27 cellular contexts compared by ENCODE assay signal in the genomic region with DNA sequence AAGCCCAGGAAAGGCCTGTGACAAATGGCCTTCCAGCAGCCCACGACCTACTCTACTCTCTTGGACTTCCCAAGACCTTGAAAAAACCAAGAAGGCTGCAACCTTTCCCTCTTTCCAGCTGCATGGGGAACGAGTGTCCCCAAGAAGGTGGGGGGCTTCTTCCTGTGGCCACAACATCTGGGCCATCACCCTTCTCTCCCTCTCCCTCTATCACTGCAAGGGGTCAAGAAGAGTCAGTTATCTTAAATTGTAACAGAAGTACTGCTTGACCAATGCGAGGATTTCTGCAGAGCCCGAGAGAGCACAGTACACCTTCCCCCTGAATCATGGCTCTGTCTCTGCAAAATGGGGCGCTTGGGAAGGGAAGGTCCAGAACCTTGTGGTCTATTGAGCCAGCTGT.
"Had no signal": no experiment of that assay in that cellular context is flagged by ENCODE, and none has a peak within 500 bp of the region (broad histone marks: within the 10 kb centered on the region; RNA-seq: fewer than 3 reads in every experiment).

No MANE protein-coding gene starts in this region.

- H3K36me3 ChIP-seq: brain microvascular endothelial cell, esophagus muscularis mucosa, gastrocnemius medialis had no signal

- H3K27ac ChIP-seq: brain microvascular endothelial cell, esophagus muscularis mucosa, foreskin keratinocyte, gastrocnemius medialis, VCaP had no signal

- H3K4me1 Mint-ChIP-seq: activated CD4-positive, alpha-beta memory T cell treated with anti-CD3 and anti-CD28 coated beads, Interleukin-2, amount 10 ng/mL, durations not matched to agents 7 days and 5 days; activated CD4-positive, alpha-beta T cell treated with anti-CD3 and anti-CD28 coated beads, Interleukin-2, amount 10 ng/mL, durations not matched to agents 7 days and 5 days; activated naive CD4-positive, alpha-beta T cell treated with anti-CD3 and anti-CD28 coated beads, Interleukin-2, amount 10 ng/mL, durations not matched to agents 7 days and 5 days; activated naive CD8-positive, alpha-beta T cell treated with anti-CD3 and anti-CD28 coated beads, Interleukin-2, amount 10 ng/mL, durations not matched to agents 7 days and 5 days; central memory CD8-positive, alpha-beta T cell had no signal

- H3K4me3 ChIP-seq: esophagus muscularis mucosa, gastrocnemius medialis had no signal

- DNase-seq: activated CD4-positive, alpha-beta memory T cell treated with anti-CD3 and anti-CD28 coated beads, Interleukin-2, amount 10 ng/mL, durations not matched to agents 7 days and 5 days; activated CD4-positive, alpha-beta T cell treated with anti-CD3 and anti-CD28 coated beads for 1 hour; activated CD4-positive, alpha-beta T cell treated with anti-CD3 and anti-CD28 coated beads for 4 hours; activated CD4-positive, alpha-beta T cell treated with anti-CD3 and anti-CD28 coated beads, Interleukin-2, amount 10 ng/mL, durations not matched to agents 7 days and 5 days; activated CD4-positive, alpha-beta T cell treated with anti-CD3 and anti-CD28 coated beads, Interleukin-2, amount 50 U/mL, for 4 hours; activated CD8-positive, alpha-beta memory T cell treated with anti-CD3 and anti-CD28 coated beads, Interleukin-2, amount 50 U/mL, for 48 hours; activated gamma-delta T cell; activated naive CD4-positive, alpha-beta T cell; activated naive CD4-positive, alpha-beta T cell treated with anti-CD3 and anti-CD28 coated beads, Interleukin-2, amount 10 ng/mL, durations not matched to agents 7 days and 5 days; activated naive CD8-positive, alpha-beta T cell treated with anti-CD3 and anti-CD28 coated beads, Interleukin-2, amount 10 ng/mL, durations not matched to agents 7 days and 5 days; activated T-cell treated with anti-CD3 and anti-CD28 coated beads for 4 hours; activated T-cell treated with anti-CD3 and anti-CD28 coated beads, Interleukin-2, amount 50 U/mL, for 24 hours; activated T-cell treated with anti-CD3 and anti-CD28 coated beads, Interleukin-2, amount 50 U/mL, for 72 hours; cortex of kidney; dermis blood vessel endothelial cell; effector CD4-positive, alpha-beta T cell; effector memory CD8-positive, alpha-beta T cell; erythroblast; foreskin keratinocyte; gastrocnemius medialis; T-helper 2 cell had no signal

- H3K27ac Mint-ChIP-seq: activated CD4-positive, alpha-beta memory T cell treated with anti-CD3 and anti-CD28 coated beads, Interleukin-2, amount 10 ng/mL, durations not matched to agents 7 days and 5 days; activated CD4-positive, alpha-beta T cell treated with anti-CD3 and anti-CD28 coated beads, Interleukin-2, amount 10 ng/mL, durations not matched to agents 7 days and 5 days; activated naive CD4-positive, alpha-beta T cell treated with anti-CD3 and anti-CD28 coated beads, Interleukin-2, amount 10 ng/mL, durations not matched to agents 7 days and 5 days; activated naive CD4-positive, alpha-beta T cell treated with anti-CD3 and anti-CD28 coated beads, Interleukin-2, amount 50 U/mL, for 72 hours; activated naive CD8-positive, alpha-beta T cell treated with anti-CD3 and anti-CD28 coated beads, Interleukin-2, amount 10 ng/mL, durations not matched to agents 7 days and 5 days; activated T-cell treated with anti-CD3 and anti-CD28 coated beads, Interleukin-2, amount 50 U/mL, for 24 hours; activated T-cell treated with anti-CD3 and anti-CD28 coated beads, Interleukin-2, amount 50 U/mL, for 72 hours; effector memory CD8-positive, alpha-beta T cell; WTC11 had no signal

- H3K9me3 ChIP-seq: esophagus muscularis mucosa, gastrocnemius medialis had no signal

- H3K27me3 ChIP-seq: brain microvascular endothelial cell had no signal

- H3K36me3 Mint-ChIP-seq: activated naive CD4-positive, alpha-beta T cell treated with anti-CD3 and anti-CD28 coated beads, Interleukin-2, amount 10 ng/mL, durations not matched to agents 7 days and 5 days; activated naive CD8-positive, alpha-beta T cell treated with anti-CD3 and anti-CD28 coated beads, Interleukin-2, amount 10 ng/mL, durations not matched to agents 7 days and 5 days; WTC11 had no signal

- H3K4me1 ChIP-seq: esophagus muscularis mucosa, foreskin keratinocyte, gastrocnemius medialis had no signal

- H3K9me3 Mint-ChIP-seq: activated CD4-positive, alpha-beta memory T cell treated with anti-CD3 and anti-CD28 coated beads, Interleukin-2, amount 10 ng/mL, durations not matched to agents 7 days and 5 days; activated CD4-positive, alpha-beta T cell treated with anti-CD3 and anti-CD28 coated beads, Interleukin-2, amount 10 ng/mL, durations not matched to agents 7 days and 5 days; activated naive CD4-positive, alpha-beta T cell treated with anti-CD3 and anti-CD28 coated beads, Interleukin-2, amount 10 ng/mL, durations not matched to agents 7 days and 5 days; activated naive CD4-positive, alpha-beta T cell treated with anti-CD3 and anti-CD28 coated beads, Interleukin-2, amount 50 U/mL, for 72 hours; activated naive CD8-positive, alpha-beta T cell treated with anti-CD3 and anti-CD28 coated beads, Interleukin-2, amount 10 ng/mL, durations not matched to agents 7 days and 5 days; activated T-cell treated with anti-CD3 and anti-CD28 coated beads, Interleukin-2, amount 50 U/mL, for 24 hours; activated T-cell treated with anti-CD3 and anti-CD28 coated beads, Interleukin-2, amount 50 U/mL, for 72 hours; central memory CD8-positive, alpha-beta T cell; effector memory CD8-positive, alpha-beta T cell; WTC11 had no signal

- H3K4me3 Mint-ChIP-seq: activated CD4-positive, alpha-beta memory T cell treated with anti-CD3 and anti-CD28 coated beads, Interleukin-2, amount 10 ng/mL, durations not matched to agents 7 days and 5 days; activated CD4-positive, alpha-beta T cell treated with anti-CD3 and anti-CD28 coated beads, Interleukin-2, amount 10 ng/mL, durations not matched to agents 7 days and 5 days; activated naive CD4-positive, alpha-beta T cell treated with anti-CD3 and anti-CD28 coated beads, Interleukin-2, amount 10 ng/mL, durations not matched to agents 7 days and 5 days; activated naive CD8-positive, alpha-beta T cell treated with anti-CD3 and anti-CD28 coated beads, Interleukin-2, amount 10 ng/mL, durations not matched to agents 7 days and 5 days; activated T-cell treated with anti-CD3 and anti-CD28 coated beads, Interleukin-2, amount 50 U/mL, for 24 hours; activated T-cell treated with anti-CD3 and anti-CD28 coated beads, Interleukin-2, amount 50 U/mL, for 72 hours; central memory CD8-positive, alpha-beta T cell; effector memory CD8-positive, alpha-beta T cell; WTC11 had no signal
